Comparison of ENCODE assay signal across 8 cellular contexts in the genomic region with DNA sequence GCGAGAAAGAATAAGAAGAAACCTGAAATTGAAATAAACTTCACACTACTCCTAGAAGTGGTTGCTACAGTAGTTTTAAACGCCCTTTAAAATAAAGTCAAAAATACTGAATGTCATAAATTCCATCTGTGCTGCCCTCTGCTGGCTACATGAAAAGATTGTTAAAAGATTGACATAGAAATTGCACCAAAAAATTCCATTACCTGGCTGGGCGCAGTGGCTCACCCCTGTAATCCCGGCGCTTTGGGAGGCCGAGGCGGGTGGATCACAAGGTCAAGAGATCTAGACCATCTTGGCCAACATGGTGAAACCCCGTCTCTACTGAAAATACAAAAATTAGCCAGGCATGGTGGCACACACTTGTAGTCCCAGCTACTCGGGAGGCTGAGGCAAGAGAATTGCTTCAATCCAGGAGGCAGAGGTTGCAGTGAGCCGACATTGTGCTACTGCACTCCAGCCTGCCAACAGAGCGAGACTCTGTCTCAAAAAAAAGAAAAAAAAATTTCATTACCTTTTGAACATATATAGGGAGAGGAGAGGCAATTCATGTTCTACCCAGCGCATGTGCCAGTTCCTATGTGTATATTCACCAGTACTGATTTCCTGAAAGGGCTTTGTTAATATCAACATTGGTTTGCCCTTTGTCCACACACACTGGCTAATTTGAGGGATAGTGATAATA. TPM values are rescaled to one million over a fixed set of nuclear protein-coding genes. Genes with fewer than 3 reads are reported as not detected.
DNase-seq lines count a peak whose midpoint lies in the region; ATAC-seq, FAIRE-seq and TF ChIP-seq lines count a peak whose summit lies in the region.
"Had no signal": no experiment of that assay in that cellular context is flagged by ENCODE, and none has a peak within 500 bp of the region (broad histone marks: within the 10 kb centered on the region; RNA-seq: fewer than 3 reads in every experiment).

No MANE protein-coding gene starts in this region.

- H3K79me1 ChIP-seq in IMR-90 (ENCODE audit: low read depth in 1 of 2, low read length in 2 of 2) = peaks cover 41 to 74% of the 10 kb centered on the region in 2 experiments

- H2BK20ac ChIP-seq in IMR-90 (ENCODE audit: low read depth, low read length) = no peak overlapping the region

- DNase-seq in D721Med (ENCODE audit: insufficient read length, low spot score) = no peak
- peak; percentile 49 for DNase-seq in IMR-90
- DNase-seq in activated CD4-positive, alpha-beta memory T cell treated with anti-CD3 and anti-CD28 coated beads, Interleukin-2, amount 10 ng/mL, durations not matched to agents 7 days and 5 days = peak; percentile 56
- DNase-seq in fibroblast of lung (ENCODE audit: low read depth in 2 of 2) = peak; percentile 19 to 62
- no peak for DNase-seq in psoas muscle

- H2AK5ac ChIP-seq in IMR-90 (ENCODE audit: low read depth, low read length) = no peak overlapping the region

- peaks cover 25% of the 10 kb centered on the region for H4K20me1 ChIP-seq in IMR-90 (ENCODE audit: insufficient read depth, low read length)
- no peaks in the 10 kb centered on the region for H4K20me1 ChIP-seq in fibroblast of lung (ENCODE audit: control insufficient read depth, extremely low read depth, insufficient read depth, low read length)

- CTCF ChIA-PET in IMR-90 (lab: Yijun Ruan, JAX) = interaction anchor here (1.3 kb wide), 1 partner anchor 226 kb away, joined by 3 read pairs; no protein-coding TSS in a partner anchor
- CTCF ChIA-PET in activated CD4-positive, alpha-beta memory T cell treated with anti-CD3 and anti-CD28 coated beads, Interleukin-2, amount 10 ng/mL, durations not matched to agents 7 days and 5 days (lab: Charles Lee) = interaction anchor here (0.8 to 5.8 kb wide), 6 partner anchors 9 to 37 kb away, joined by 3 to 40 read pairs (median 18); no protein-coding TSS in a partner anchor

- H3K9me3 Mint-ChIP-seq in activated CD4-positive, alpha-beta memory T cell treated with anti-CD3 and anti-CD28 coated beads, Interleukin-2, amount 10 ng/mL, durations not matched to agents 7 days and 5 days = no peaks in the 10 kb centered on the region

- H2BK120ac ChIP-seq in IMR-90 (ENCODE audit: low read depth, low read length) = no peak overlapping the region

- H3K4me1 ChIP-seq in IMR-90 (ENCODE audit: control insufficient read depth, insufficient read depth, low read length) (peaks cover 9% of the 10 kb centered on the region), fibroblast of lung (ENCODE audit: control insufficient read depth, extremely low read depth, insufficient read depth, low read length) (peaks cover 4% of the 10 kb centered on the region), psoas muscle (peaks cover 72% of the 10 kb centered on the region)

- no peak overlapping the region for H3K56ac ChIP-seq in IMR-90 (ENCODE audit: extremely low read depth, insufficient read depth, low read length)

- H2AFZ ChIP-seq in IMR-90 (replicated peaks; ENCODE audit: low read length, poor library complexity) (no peak overlapping the region), fibroblast of lung (ENCODE audit: low read length) (no peak overlapping the region)

- peak overlapping the region; percentile 44 for H3K4me3 Mint-ChIP-seq in activated CD4-positive, alpha-beta memory T cell treated with anti-CD3 and anti-CD28 coated beads, Interleukin-2, amount 10 ng/mL, durations not matched to agents 7 days and 5 days

- no peak overlapping the region for H3K4me2 ChIP-seq in IMR-90 (ENCODE audit: low read depth, low read length)
- H3K4me2 ChIP-seq in fibroblast of lung (ENCODE audit: extremely low read depth, insufficient read depth, low read length) = no peak overlapping the region

- intact Hi-C loops in IMR-90 (cut with micrococcal nuclease) (loop anchor here (1.0 to 2.0 kb wide), 2 partner anchors 37 to 248 kb away; no protein-coding TSS in a partner anchor), psoas muscle (cut with DNase I) (no loop called here)

- H4K8ac ChIP-seq in IMR-90 (ENCODE audit: low read depth in 2 of 2, low read length in 2 of 2) = no peak overlapping the region

- H4K91ac ChIP-seq in IMR-90 (ENCODE audit: insufficient read depth, low read depth, low read length) = no peak overlapping the region

- H3K4ac ChIP-seq in IMR-90 (ENCODE audit: low read depth, low read length) = no peak overlapping the region

- H3K23ac ChIP-seq in IMR-90 (ENCODE audit: low read depth, low read length) = no peak overlapping the region

- H3K27me3 Mint-ChIP-seq in activated CD4-positive, alpha-beta memory T cell treated with anti-CD3 and anti-CD28 coated beads, Interleukin-2, amount 10 ng/mL, durations not matched to agents 7 days and 5 days = no peaks in the 10 kb centered on the region

- POLR2A ChIA-PET in IMR-90 (lab: Charles Lee; ENCODE audit: unreplicated experiment) = no interaction called here
- POLR2A ChIA-PET in activated CD4-positive, alpha-beta memory T cell treated with anti-CD3 and anti-CD28 coated beads, Interleukin-2, amount 10 ng/mL, durations not matched to agents 7 days and 5 days (lab: Charles Lee) = interaction anchor here (6.7 to 31.8 kb wide), 2 partner anchors 9 to 32 kb away, joined by 84 to 861 read pairs; partner anchors contain the start of gene CYTH1

- H3K36me3 ChIP-seq in IMR-90 (ENCODE audit: control insufficient read depth, insufficient read depth, low read length) (no peaks in the 10 kb centered on the region), fibroblast of lung (ENCODE audit: control insufficient read depth, insufficient read depth, low read length) (no peaks in the 10 kb centered on the region), psoas muscle (ENCODE audit: insufficient read depth in 1 of 2, low read depth in 1 of 2) (no peaks in the 10 kb centered on the region)

- no peak overlapping the region for H2BK15ac ChIP-seq in IMR-90 (ENCODE audit: low read depth, low read length)

- no peak overlapping the region for H2AK9ac ChIP-seq in IMR-90 (replicated peaks; ENCODE audit: low read depth, low read length, poor library complexity)

- no peak overlapping the region for H4K5ac ChIP-seq in IMR-90 (ENCODE audit: low read depth, low read length)

- ATAC-seq in IMR-90 (ENCODE audit: low read depth) (peak; percentile 42; the same call in 1 of the 2 replicates), psoas muscle (no peak), HG02938 (IDR thresholded peaks at IDR 0.05; ENCODE audit: unreplicated experiment) (no peak), GM18517 (IDR thresholded peaks at IDR 0.05; ENCODE audit: unreplicated experiment) (no peak)

- H2BK5ac ChIP-seq in IMR-90 (ENCODE audit: low read depth, low read length, poor library complexity, severe bottlenecking) = no peak overlapping the region

- peaks cover 91% of the 10 kb centered on the region for H3K4me1 Mint-ChIP-seq in activated CD4-positive, alpha-beta memory T cell treated with anti-CD3 and anti-CD28 coated beads, Interleukin-2, amount 10 ng/mL, durations not matched to agents 7 days and 5 days

- TF ChIP-seq CTCF in D721Med (IDR thresholded peaks at IDR 0.05; ENCODE audit: insufficient read depth, missing control alignments) = peak; percentile 65
- peak; percentile 56 for TF ChIP-seq CTCF in IMR-90 (conservative IDR thresholded peaks at IDR 0.05; ENCODE audit: low read depth, low read length)
- TF ChIP-seq CTCF in fibroblast of lung (conservative IDR thresholded peaks at IDR 0.05 in 1 of 2, IDR thresholded peaks at IDR 0.05 in 1 of 2; ENCODE audit: low read depth in 1 of 2, low read length in 2 of 2) = peak; percentile 29 to 59
- peak; percentile 61 for TF ChIP-seq CTCF in psoas muscle (IDR thresholded peaks at IDR 0.05)

- H3K4me3 ChIP-seq in IMR-90 (ENCODE audit: insufficient read depth, low read depth, low read length) = no peak overlapping the region
- no peak overlapping the region for H3K4me3 ChIP-seq in fibroblast of lung (replicated peaks in 1 of 4; ENCODE audit: control extremely low read depth in 1 of 4, insufficient read depth in 1 of 4, low read depth in 3 of 4, low read length in 4 of 4)
- no peak overlapping the region for H3K4me3 ChIP-seq in psoas muscle

- peak overlapping the region; percentile 90 for H3K27ac Mint-ChIP-seq in activated CD4-positive, alpha-beta memory T cell treated with anti-CD3 and anti-CD28 coated beads, Interleukin-2, amount 10 ng/mL, durations not matched to agents 7 days and 5 days

- TF ChIP-seq POLR2A in IMR-90 (IDR thresholded peaks at IDR 0.05; ENCODE audit: low read depth, low read length) = no peak

- H3K14ac ChIP-seq in IMR-90 (replicated peaks; ENCODE audit: low read depth, low read length) = no peak overlapping the region

- WGBS in IMR-90 (ENCODE audit: extremely low coverage in 2 of 2, insufficient read length in 1 of 2), 2 experiments = 70% methylated on average over 6 of the region's 12 CpGs; no CpG with 5 or more reads in 1 of the 2 experiments
- 74 to 81% (median 77%) methylated on average over 12 of the region's 12 CpGs for WGBS in psoas muscle, 3 donors

- dilution Hi-C loops in IMR-90 (cut with HindIII; ENCODE audit: low sequenced_read_pairs, unreplicated experiment) = no loop called here

- no TSS peak for BruUV-seq in IMR-90 (replicated peaks; lab: Mats Ljungman, UMichigan)

- no peak for FAIRE-seq in D721Med (lab: Jason Lieb, UNC)
- FAIRE-seq: TTC549 had no signal

- H3K27me3 ChIP-seq in IMR-90 (ENCODE audit: control insufficient read depth, insufficient read depth, low read length) (no peaks in the 10 kb centered on the region), fibroblast of lung (ENCODE audit: control insufficient read depth, insufficient read depth, low read length) (no peaks in the 10 kb centered on the region), psoas muscle (ENCODE audit: insufficient read depth in 3 of 3, low read length in 2 of 3) (no peaks in the 10 kb centered on the region)

- in situ Hi-C loops in IMR-90 (cut with MboI; ENCODE audit: low sequenced_read_pairs) = no loop called here

- H3K9ac ChIP-seq in IMR-90 (ENCODE audit: low read depth, low read length) (no peak overlapping the region), fibroblast of lung (ENCODE audit: insufficient read depth, low read length) (no peak overlapping the region)

- peaks cover 50% of the 10 kb centered on the region for H3K36me3 Mint-ChIP-seq in activated CD4-positive, alpha-beta memory T cell treated with anti-CD3 and anti-CD28 coated beads, Interleukin-2, amount 10 ng/mL, durations not matched to agents 7 days and 5 days (ENCODE audit: low read depth)

- H3K9me1 ChIP-seq in IMR-90 (ENCODE audit: insufficient read depth, low read length) = peaks cover 4% of the 10 kb centered on the region

- peak; percentile 35 for TF ChIP-seq RAD21 in IMR-90 (IDR thresholded peaks at IDR 0.05; ENCODE audit: low read length)

- no peak overlapping the region for H3K18ac ChIP-seq in IMR-90 (ENCODE audit: low read depth, low read length)

- H3K9me3 ChIP-seq in IMR-90 (ENCODE audit: control insufficient read depth, insufficient read depth, low read length) = no peaks in the 10 kb centered on the region
- no peaks in the 10 kb centered on the region for H3K9me3 ChIP-seq in fibroblast of lung (ENCODE audit: control insufficient read depth, insufficient read depth, low read depth, low read length)
- H3K9me3 ChIP-seq in psoas muscle = no peaks in the 10 kb centered on the region

- H3K27ac ChIP-seq in IMR-90 (ENCODE audit: insufficient read depth, low read length) (no peak overlapping the region), fibroblast of lung (ENCODE audit: insufficient read depth, low read length) (no peak overlapping the region), psoas muscle (peak overlapping the region; percentile 47)

- H3K79me2 ChIP-seq in fibroblast of lung (ENCODE audit: control insufficient read depth, insufficient read depth, low read length) = no peaks in the 10 kb centered on the region

RNA-seq across cellular contexts. Expression of gene CYTH1, which starts 36.5 kb away (rescaled TPM):
- 7.9 and 8.3 TPM in 2 replicates for total RNA-seq in IMR-90 (2012; rRNA removed)
- 10.1 and 12.4 TPM in 2 replicates for polyA plus RNA-seq in IMR-90 (2012; rRNA removed)
- 6.2 and 9.0 TPM in 2 replicates for polyA plus RNA-seq in IMR-90 (2012; cell fraction: cytosol; rRNA removed)
- 46.8 and 57.8 TPM in 2 replicates for polyA plus RNA-seq in IMR-90 (2012; cell fraction: nucleus; rRNA removed; ENCODE audit: low replicate concordance)
- total RNA-seq in activated CD4-positive, alpha-beta memory T cell treated with anti-CD3 and anti-CD28 coated beads, Interleukin-2, amount 10 ng/mL, durations not matched to agents 7 days and 5 days = 100 to 1,000 TPM; 288 to 309 TPM
- 6.7 and 9.9 TPM in 2 replicates for total RNA-seq in fibroblast of lung
- polyA plus RNA-seq in fibroblast of lung = 8.9 and 11.3 TPM in 2 replicates
- 6.3 and 9.7 TPM in 2 replicates for polyA plus RNA-seq in fibroblast of lung (2012)
- 5.5 and 18.6 TPM in 2 replicates for polyA minus RNA-seq in fibroblast of lung (ENCODE audit: low replicate concordance)
- total RNA-seq in psoas muscle = 10 to 100 TPM; 25.6 to 40.4 (median 34.0) TPM
- 10 to 100 TPM; 18.7 to 38.0 (median 23.9) TPM for polyA plus RNA-seq in psoas muscle

Comparison
In these comparisons a context has a peak if more than half of its experiments do, and no peak if none do; other contexts are left out.
1. DNase-seq: peak in IMR-90 (single experiment), activated CD4-positive, alpha-beta memory T cell treated with anti-CD3 and anti-CD28 coated beads, Interleukin-2, amount 10 ng/mL, durations not matched to agents 7 days and 5 days (single experiment) and fibroblast of lung (2 of 2); none in D721Med (single experiment) and psoas muscle (0 of 2).
2. RNA of gene CYTH1, which starts 36.5 kb away (total RNA-seq): 288 to 309 TPM in activated CD4-positive, alpha-beta memory T cell treated with anti-CD3 and anti-CD28 coated beads, Interleukin-2, amount 10 ng/mL, durations not matched to agents 7 days and 5 days; 25.6 to 40.4 TPM in psoas muscle, 6.7 to 9.9 TPM in fibroblast of lung and 7.9 to 8.3 TPM in IMR-90; every median in the first group is over 4 times any median in the second.
3. Peak in every context shown above with its lines, with median percentiles within 50 percentile points of each other: CTCF ChIP-seq.